ENCODE assay signal across 8 cellular contexts in genomic region chr3:43389388-43390254, GRCh38.
A peak's percentile ranks its signal among the peaks of the same experiment; 100 is the strongest.
DNase-seq lines count a peak whose midpoint lies in the region; ATAC-seq and TF ChIP-seq lines count a peak whose summit lies in the region.

No MANE protein-coding gene starts in this region.

- POLR2A ChIA-PET in PC-3 (lab: Charles Lee; ENCODE audit: unreplicated experiment), result no interaction called here
- POLR2A ChIA-PET in GM10248 (lab: Yijun Ruan, JAX), result no interaction called here

- no peaks in the 10 kb centered on the region for H3K36me3 ChIP-seq in PC-3 (ENCODE audit: low read depth, low read length)

- peak overlapping the region; percentile 96 for H3K27ac ChIP-seq in PC-3 (ENCODE audit: low read length)

- DNase-seq in PC-3 (peak; percentile 97), cardiac septum (ENCODE audit: low spot score) (peak; percentile 88), GM10248 (ENCODE audit: extremely low spot score) (no peak), NCI-H1930 (lab: John Stamatoyannopoulos, UW) (no peak), SW480 (ENCODE audit: low spot score) (no peak)
- peak; percentile 52 for DNase-seq in activated T-helper 9 cell treated with anti-CD3 and anti-CD28 coated beads, Interleukin-2, amount 50 U/mL, for 16 hours (ENCODE audit: low read depth)
- peak; percentile 56 for DNase-seq in stimulated activated CD4-positive, alpha-beta T cell treated with anti-CD3 and anti-CD28 coated beads, Interleukin-2, amount 100 ng/mL, for 4 hours (ENCODE audit: low read depth)

- peak overlapping the region; percentile 31; the same call in 1 of the 2 replicates for H3K4me3 ChIP-seq in PC-3 (ENCODE audit: low read length)

- no peaks in the 10 kb centered on the region for H3K9me3 ChIP-seq in PC-3 (ENCODE audit: low read length)

- H2AFZ ChIP-seq in PC-3 (ENCODE audit: low read length), result peak overlapping the region; percentile 28; the same call in 1 of the 2 replicates

- no peaks in the 10 kb centered on the region for H4K20me1 ChIP-seq in PC-3 (ENCODE audit: low read length)

- H3K4me2 ChIP-seq in PC-3 (ENCODE audit: low read length), result peak overlapping the region; percentile 70

- H3K4me1 ChIP-seq in PC-3 (ENCODE audit: insufficient read depth, low read length), result peaks cover 28% of the 10 kb centered on the region

- intact Hi-C loops in PC-3 (cut with micrococcal nuclease), result loop anchor here (1.0 to 2.0 kb wide), 2 partner anchors 33 to 76 kb away; no protein-coding TSS in a partner anchor
- intact Hi-C loops in cardiac septum (cut with DNase I), result loop anchor here (5.0 kb wide), 3 partner anchors 88 to 142 kb away; partner anchors contain the start of gene SNRK

- TSS peak; percentile 71 for BruUV-seq in PC-3 (replicated peaks; lab: Mats Ljungman, UMichigan)

- H3F3A ChIP-seq in PC-3 (ENCODE audit: low read length, unreplicated experiment), result peaks cover 5% of the 10 kb centered on the region

- CTCF ChIA-PET in PC-3 (lab: Charles Lee) (interaction anchor here (0.8 kb wide), 1 partner anchor 34 kb away, joined by 12 read pairs; no protein-coding TSS in a partner anchor), GM10248 (lab: Yijun Ruan, JAX) (interaction anchor here (0.7 to 1.7 kb wide), 6 partner anchors 9 to 114 kb away, joined by 3 to 5 read pairs (median 4); no protein-coding TSS in a partner anchor)

- no peak for TF ChIP-seq CTCF in PC-3 (conservative IDR thresholded peaks at IDR 0.05; ENCODE audit: low read depth, low read length)
- TF ChIP-seq CTCF in GM10248 (IDR thresholded peaks at IDR 0.05; ENCODE audit: control extremely low read depth, extremely low read depth, low read depth, missing control alignments), result no peak

- ATAC-seq in GM18520 (IDR thresholded peaks at IDR 0.05; ENCODE audit: unreplicated experiment), result peak; percentile 50
- peak; percentile 95 for ATAC-seq in PC-3

- H3K9ac ChIP-seq in PC-3 (ENCODE audit: low read length), result peak overlapping the region; percentile 82

- H3K27me3 ChIP-seq in PC-3 (ENCODE audit: low read length), result no peaks in the 10 kb centered on the region

- H3K9me2 ChIP-seq in PC-3 (replicated peaks; ENCODE audit: low read length), result no peaks in the 10 kb centered on the region

- no peaks in the 10 kb centered on the region for H3K79me2 ChIP-seq in PC-3 (ENCODE audit: low read length)

Comparison
In these comparisons a context has a peak if more than half of its experiments do, and no peak if none do; other contexts are left out.
1. DNase-seq: peak in PC-3 (single experiment), activated T-helper 9 cell treated with anti-CD3 and anti-CD28 coated beads, Interleukin-2, amount 50 U/mL, for 16 hours (single experiment), cardiac septum (single experiment) and stimulated activated CD4-positive, alpha-beta T cell treated with anti-CD3 and anti-CD28 coated beads, Interleukin-2, amount 100 ng/mL, for 4 hours (single experiment); none in GM10248 (single experiment), NCI-H1930 (0 of 2) and SW480 (single experiment).